19 cellular contexts compared by ENCODE assay signal in the genomic region with DNA sequence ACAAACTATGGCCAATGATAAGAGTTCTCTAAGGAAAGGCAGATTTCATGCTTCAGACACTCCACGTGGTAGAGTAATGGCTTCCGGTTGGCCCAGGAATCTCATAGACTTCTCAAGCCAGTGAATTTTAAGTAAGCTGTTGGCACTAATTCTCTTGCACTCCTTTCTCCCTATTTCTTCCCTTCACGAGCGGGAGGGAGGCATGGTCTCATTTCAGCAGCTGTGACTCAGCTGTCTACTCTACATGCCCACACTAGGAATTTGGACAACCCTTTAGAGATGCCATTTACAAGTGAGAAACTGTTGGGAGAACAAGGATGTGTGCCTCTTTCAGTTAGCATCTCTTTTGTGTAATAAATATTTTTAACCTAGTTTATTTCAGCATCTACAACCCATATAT.
"Had no signal": no experiment of that assay in that cellular context is flagged by ENCODE, and none has a peak within 500 bp of the region (broad histone marks: within the 10 kb centered on the region; RNA-seq: fewer than 3 reads in every experiment).

No MANE protein-coding gene starts in this region.

- H3K4me1 ChIP-seq: parathyroid adenoma, upper lobe of right lung had no signal

- H3K9ac ChIP-seq: parathyroid adenoma had no signal

- ATAC-seq: activated CD8-positive, alpha-beta T cell treated with anti-CD3 and anti-CD28 coated beads for 36 hours; activated T-cell treated with anti-CD3 and anti-CD28 coated beads, Interleukin-2, amount 50 U/mL, for 4 hours; effector memory CD8-positive, alpha-beta T cell; natural killer cell; sciatic nerve; stimulated activated memory B cell treated with anti-CD40 and anti-IgM and Interleukin-4, amounts not matched to agents 10 μg/mL and 1 μg/mL and 100 μg/mL, for 72 hours; upper lobe of right lung had no signal

- H3K36me3 ChIP-seq: cardiac muscle cell, left ventricle myocardium inferior, upper lobe of right lung had no signal

- H3K4me3 ChIP-seq: cardiac muscle cell, left ventricle myocardium inferior, upper lobe of right lung had no signal

- H3K9me3 ChIP-seq: left ventricle myocardium inferior, upper lobe of right lung had no signal

- DNase-seq: activated CD4-positive, alpha-beta T cell treated with anti-CD3 and anti-CD28 coated beads, Interleukin-2, amount 10 ng/mL, durations not matched to agents 24 days and 14 days; activated CD8-positive, alpha-beta T cell treated with anti-CD3 and anti-CD28 coated beads for 36 hours; activated naive CD4-positive, alpha-beta T cell treated with anti-CD3 and anti-CD28 coated beads, Interleukin-2, amount 50 U/mL, for 16 hours; activated T-cell treated with anti-CD3 and anti-CD28 coated beads, Interleukin-2, amount 50 U/mL, for 4 hours; aorta; dermis blood vessel endothelial cell; effector memory CD8-positive, alpha-beta T cell; foreskin melanocyte; glutamatergic neuron; hippocampal formation; left ventricle myocardium inferior; natural killer cell; stimulated activated CD4-positive, alpha-beta T cell treated with anti-CD3 and anti-CD28 coated beads, Interleukin-4, amount 100 ng/mL, for 4 hours; T1000; upper lobe of right lung had no signal

- H3K27me3 ChIP-seq: cardiac muscle cell, upper lobe of right lung had no signal

- H3K27ac ChIP-seq: cardiac muscle cell, left ventricle myocardium inferior, parathyroid adenoma, upper lobe of right lung had no signal

- H3K79me2 ChIP-seq: parathyroid adenoma had no signal

- H2AFZ ChIP-seq: parathyroid adenoma had no signal
